In genomic region chr3:122618614-122619013, GRCh38 we compare ENCODE assay signal across 14 cellular contexts. TPM values are rescaled to one million over a fixed set of nuclear protein-coding genes. Genes with fewer than 3 reads are reported as not detected.
"Had no signal": no experiment of that assay in that cellular context is flagged by ENCODE, and none has a peak within 500 bp of the region (broad histone marks: within the 10 kb centered on the region; RNA-seq: fewer than 3 reads in every experiment).

No MANE protein-coding gene starts in this region.

- ATAC-seq: gastroesophageal sphincter; stimulated activated naive CD8-positive, alpha-beta T cell treated with anti-CD3 and anti-CD28 coated beads, Interleukin-15, Interleukin-2, amounts not matched to agents 100 U/mL and 50 U/mL, for 24 hours had no signal

- H3K9me3 Mint-ChIP-seq: activated CD4-positive, alpha-beta T cell treated with anti-CD3 and anti-CD28 coated beads, Interleukin-2, amount 10 ng/mL, durations not matched to agents 7 days and 5 days had no signal

- H3K4me3 Mint-ChIP-seq: activated CD4-positive, alpha-beta T cell treated with anti-CD3 and anti-CD28 coated beads, Interleukin-2, amount 10 ng/mL, durations not matched to agents 7 days and 5 days had no signal

- H3K9me3 ChIP-seq: gastroesophageal sphincter, neutrophil, suprapubic skin had no signal

- H3K4me1 ChIP-seq: gastroesophageal sphincter, suprapubic skin had no signal

- H3K27me3 Mint-ChIP-seq: activated CD4-positive, alpha-beta T cell treated with anti-CD3 and anti-CD28 coated beads, Interleukin-2, amount 10 ng/mL, durations not matched to agents 7 days and 5 days had no signal

- H3K27ac ChIP-seq: gastroesophageal sphincter, neutrophil, skin epidermis, suprapubic skin had no signal

- DNase-seq: activated CD4-positive, alpha-beta T cell treated with anti-CD3 and anti-CD28 coated beads, Interleukin-2, amount 10 ng/mL, durations not matched to agents 7 days and 5 days; activated CD8-positive, alpha-beta memory T cell treated with anti-CD3 and anti-CD28 coated beads, Interleukin-2, amount 50 U/mL, for 48 hours; anterior cingulate cortex; cerebellar nuclear complex; islet precursor cell; posterior cingulate gyrus; stimulated activated CD4-positive, alpha-beta T cell treated with anti-CD3 and anti-CD28 coated beads, Interleukin-15, amount 100 ng/mL, for 24 hours; stimulated activated CD4-positive, alpha-beta T cell treated with anti-CD3 and anti-CD28 coated beads, Interleukin-4, amount 100 ng/mL, for 1 hour; stimulated activated naive CD8-positive, alpha-beta T cell treated with anti-CD3 and anti-CD28 coated beads, Interleukin-15, Interleukin-2, amounts not matched to agents 100 U/mL and 50 U/mL, for 24 hours had no signal

- H3K27ac Mint-ChIP-seq: activated CD4-positive, alpha-beta T cell treated with anti-CD3 and anti-CD28 coated beads, Interleukin-2, amount 10 ng/mL, durations not matched to agents 7 days and 5 days had no signal

- H3K4me3 ChIP-seq: gastroesophageal sphincter, skin epidermis, suprapubic skin had no signal

- H3K36me3 ChIP-seq: gastroesophageal sphincter, neutrophil, suprapubic skin had no signal

- H3K27me3 ChIP-seq: gastroesophageal sphincter, neutrophil, suprapubic skin had no signal

RNA-seq across cellular contexts. Expression of gene PARP15, which starts 41.2 kb away (rescaled TPM):
- total RNA-seq: epithelial cell of proximal tubule had no signal
